Comparison of ENCODE assay signal across 1 cellular context in genomic region chr3:190125669-190126068, GRCh38.
TF ChIP-seq lines count a peak whose summit lies in the region.

No MANE protein-coding gene starts in this region.

TF ChIP-seq in GM23338, 12 proteins besides CTCF, POLR2A, EP300 and RAD21 (continued from another document):
- TF ChIP-seq ZNF462 (CRISPR knock-in tag; IDR thresholded peaks at IDR 0.05) (no peak), JUNB (IDR thresholded peaks at IDR 0.05; ENCODE audit: unreplicated experiment) (no peak), ZNF331 (CRISPR knock-in tag; IDR thresholded peaks at IDR 0.05; ENCODE audit: low read depth) (no peak), NANOG (IDR thresholded peaks at IDR 0.05; ENCODE audit: borderline replicate concordance) (no peak), ZNF114 (CRISPR knock-in tag; IDR thresholded peaks at IDR 0.05) (no peak), EZH2 (IDR thresholded peaks at IDR 0.05; ENCODE audit: low read depth, unreplicated experiment) (no peak), POLR2AphosphoS5 (IDR thresholded peaks at IDR 0.05; ENCODE audit: low read depth) (no peak), STAT1 (IDR thresholded peaks at IDR 0.05; ENCODE audit: unreplicated experiment) (no peak), EZH2phosphoT487 (IDR thresholded peaks at IDR 0.05; ENCODE audit: unreplicated experiment) (no peak)
- TF ChIP-seq, protein P1, sequence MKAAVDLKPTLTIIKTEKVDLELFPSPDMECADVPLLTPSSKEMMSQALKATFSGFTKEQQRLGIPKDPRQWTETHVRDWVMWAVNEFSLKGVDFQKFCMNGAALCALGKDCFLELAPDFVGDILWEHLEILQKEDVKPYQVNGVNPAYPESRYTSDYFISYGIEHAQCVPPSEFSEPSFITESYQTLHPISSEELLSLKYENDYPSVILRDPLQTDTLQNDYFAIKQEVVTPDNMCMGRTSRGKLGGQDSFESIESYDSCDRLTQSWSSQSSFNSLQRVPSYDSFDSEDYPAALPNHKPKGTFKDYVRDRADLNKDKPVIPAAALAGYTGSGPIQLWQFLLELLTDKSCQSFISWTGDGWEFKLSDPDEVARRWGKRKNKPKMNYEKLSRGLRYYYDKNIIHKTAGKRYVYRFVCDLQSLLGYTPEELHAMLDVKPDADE (IDR thresholded peaks at IDR 0.05), result no peak
- TF ChIP-seq, protein P2, sequence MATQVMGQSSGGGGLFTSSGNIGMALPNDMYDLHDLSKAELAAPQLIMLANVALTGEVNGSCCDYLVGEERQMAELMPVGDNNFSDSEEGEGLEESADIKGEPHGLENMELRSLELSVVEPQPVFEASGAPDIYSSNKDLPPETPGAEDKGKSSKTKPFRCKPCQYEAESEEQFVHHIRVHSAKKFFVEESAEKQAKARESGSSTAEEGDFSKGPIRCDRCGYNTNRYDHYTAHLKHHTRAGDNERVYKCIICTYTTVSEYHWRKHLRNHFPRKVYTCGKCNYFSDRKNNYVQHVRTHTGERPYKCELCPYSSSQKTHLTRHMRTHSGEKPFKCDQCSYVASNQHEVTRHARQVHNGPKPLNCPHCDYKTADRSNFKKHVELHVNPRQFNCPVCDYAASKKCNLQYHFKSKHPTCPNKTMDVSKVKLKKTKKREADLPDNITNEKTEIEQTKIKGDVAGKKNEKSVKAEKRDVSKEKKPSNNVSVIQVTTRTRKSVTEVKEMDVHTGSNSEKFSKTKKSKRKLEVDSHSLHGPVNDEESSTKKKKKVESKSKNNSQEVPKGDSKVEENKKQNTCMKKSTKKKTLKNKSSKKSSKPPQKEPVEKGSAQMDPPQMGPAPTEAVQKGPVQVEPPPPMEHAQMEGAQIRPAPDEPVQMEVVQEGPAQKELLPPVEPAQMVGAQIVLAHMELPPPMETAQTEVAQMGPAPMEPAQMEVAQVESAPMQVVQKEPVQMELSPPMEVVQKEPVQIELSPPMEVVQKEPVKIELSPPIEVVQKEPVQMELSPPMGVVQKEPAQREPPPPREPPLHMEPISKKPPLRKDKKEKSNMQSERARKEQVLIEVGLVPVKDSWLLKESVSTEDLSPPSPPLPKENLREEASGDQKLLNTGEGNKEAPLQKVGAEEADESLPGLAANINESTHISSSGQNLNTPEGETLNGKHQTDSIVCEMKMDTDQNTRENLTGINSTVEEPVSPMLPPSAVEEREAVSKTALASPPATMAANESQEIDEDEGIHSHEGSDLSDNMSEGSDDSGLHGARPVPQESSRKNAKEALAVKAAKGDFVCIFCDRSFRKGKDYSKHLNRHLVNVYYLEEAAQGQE (IDR thresholded peaks at IDR 0.05; ENCODE audit: unreplicated experiment), result no peak
